In genomic region chr4:17647176-17647806, GRCh38 we compare ENCODE assay signal across 8 cellular contexts.
"Had no signal": no experiment of that assay in that cellular context is flagged by ENCODE, and none has a peak within 500 bp of the region (broad histone marks: within the 10 kb centered on the region; RNA-seq: fewer than 3 reads in every experiment).

No MANE protein-coding gene starts in this region.

- H2AFZ ChIP-seq: GM23248 had no signal

- H3K4me3 Mint-ChIP-seq: HFFc6 had no signal

- DNase-seq: GM23248, GOT3, HCEC 1CT, HFFc6, IMR-90, KBM-7 had no signal

- H3K4me3 ChIP-seq: GM23248 had no signal

- H3K27ac ChIP-seq: GM23248, HL-60, KMS-11 had no signal

- H3K27ac Mint-ChIP-seq: HFFc6 had no signal

- H3K9ac ChIP-seq: GM23248, KMS-11 had no signal

- H3K4me2 ChIP-seq: KMS-11 had no signal
